ENCODE assay signal across 15 cellular contexts in the genomic region with DNA sequence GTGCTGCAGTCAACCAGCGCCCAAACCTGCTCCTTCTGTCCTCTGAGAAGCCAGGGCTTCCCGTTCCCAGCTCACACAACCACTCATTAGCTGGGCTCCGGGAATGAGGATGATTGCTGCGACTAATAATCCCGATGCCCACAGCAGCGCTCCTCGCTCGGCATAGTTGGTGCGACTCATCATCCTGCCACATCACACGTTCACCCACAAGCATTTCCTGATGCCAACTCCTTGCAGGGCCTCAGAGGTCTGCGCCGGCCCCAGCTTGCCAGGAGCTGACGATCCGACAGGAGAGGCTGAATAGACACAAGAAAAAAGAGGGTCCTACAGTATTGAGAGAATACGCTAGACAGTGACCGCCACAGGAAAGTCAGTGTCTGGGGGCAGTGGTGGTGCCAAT. TPM values are rescaled to one million over a fixed set of nuclear protein-coding genes. Genes with fewer than 3 reads are reported as not detected.
DNase-seq lines count a peak whose midpoint lies in the region; ATAC-seq and TF ChIP-seq lines count a peak whose summit lies in the region.
"Had no signal": no experiment of that assay in that cellular context is flagged by ENCODE, and none has a peak within 500 bp of the region (broad histone marks: within the 10 kb centered on the region; RNA-seq: fewer than 3 reads in every experiment).

No MANE protein-coding gene starts in this region.

- H3K27ac Mint-ChIP-seq in MCF 10A (ENCODE audit: low read depth, unreplicated experiment), result peak overlapping the region; percentile 97
- H3K27ac Mint-ChIP-seq: activated T-helper 2 cell treated with anti-CD3 and anti-CD28 coated beads, Interferon-gamma antibody, Interleukin-2, Interleukin-4, amounts not matched to agents 10 μg/mL and 5 μg/mL and 100 μg/mL, durations not matched to agents 14 hours and 24 hours and 36 hours had no signal

- peak overlapping the region; percentile 14 for H3K4me2 ChIP-seq in Loucy (ENCODE audit: low read depth, low read length, poor library complexity, severe bottlenecking)

- no peaks in the 10 kb centered on the region for H3K27me3 ChIP-seq in Loucy (ENCODE audit: insufficient read depth, low read length, poor library complexity, severe bottlenecking)
- H3K27me3 ChIP-seq: gastrocnemius medialis, suprapubic skin had no signal

- H3K4me1 Mint-ChIP-seq in MCF 10A (ENCODE audit: insufficient read depth, unreplicated experiment), result peaks cover 21% of the 10 kb centered on the region

- H3K79me2 ChIP-seq in Loucy (ENCODE audit: insufficient read depth, low read length), result no peaks in the 10 kb centered on the region

- H3K4me1 ChIP-seq in Loucy (ENCODE audit: insufficient read depth, low read length, poor library complexity, severe bottlenecking), result no peaks in the 10 kb centered on the region
- H3K4me1 ChIP-seq: gastrocnemius medialis, suprapubic skin had no signal

- no peak overlapping the region for H2AFZ ChIP-seq in Loucy (ENCODE audit: low read length)

- POLR2A ChIA-PET in MCF 10A (lab: Yijun Ruan, JAX), result interaction anchor here (0.6 to 3.3 kb wide), 6 partner anchors 9 to 195 kb away, joined by 3 to 16 read pairs (median 3); no protein-coding TSS in a partner anchor

- no peaks in the 10 kb centered on the region for H3K9me3 ChIP-seq in Loucy (ENCODE audit: insufficient read depth, low read depth, low read length)
- H3K9me3 ChIP-seq: gastrocnemius medialis, suprapubic skin had no signal

- no peaks in the 10 kb centered on the region for H3K9me3 Mint-ChIP-seq in MCF 10A (ENCODE audit: unreplicated experiment)
- H3K9me3 Mint-ChIP-seq: activated T-helper 2 cell treated with anti-CD3 and anti-CD28 coated beads, Interferon-gamma antibody, Interleukin-2, Interleukin-4, amounts not matched to agents 10 μg/mL and 5 μg/mL and 100 μg/mL, durations not matched to agents 14 hours and 24 hours and 36 hours had no signal

- CTCF ChIA-PET in MCF 10A (lab: Yijun Ruan, JAX), result interaction anchor here (1.3 to 1.7 kb wide), 3 partner anchors 10 to 27 kb away, joined by 3 to 7 read pairs (median 5); no protein-coding TSS in a partner anchor

- intact Hi-C loops in MCF 10A (cut with micrococcal nuclease), result no loop called here

- H3K36me3 ChIP-seq in Loucy (ENCODE audit: insufficient read depth, low read length), result no peaks in the 10 kb centered on the region
- H3K36me3 ChIP-seq: gastrocnemius medialis, suprapubic skin had no signal

- H4K20me1 ChIP-seq in Loucy (ENCODE audit: insufficient read depth, low read length, poor library complexity, severe bottlenecking), result no peaks in the 10 kb centered on the region

- no peaks in the 10 kb centered on the region for H3K9me2 ChIP-seq in Loucy (replicated peaks; ENCODE audit: low read depth, low read length)

- H3K27me3 Mint-ChIP-seq in MCF 10A (ENCODE audit: insufficient read depth, unreplicated experiment), result no peaks in the 10 kb centered on the region

- TF ChIP-seq CTCF in Loucy (conservative IDR thresholded peaks at IDR 0.05; ENCODE audit: low read length) (no peak), MCF 10A (IDR thresholded peaks at IDR 0.05; ENCODE audit: unreplicated experiment) (no peak)

- H3K9ac ChIP-seq in Loucy (ENCODE audit: low read depth, low read length, poor library complexity, severe bottlenecking), result peak overlapping the region; percentile 28

- DNase-seq in AG20443 (ENCODE audit: low spot score) (peak; percentile 61), MCF 10A (ENCODE audit: unreplicated experiment) (peak; percentile 83), kidney glomerular epithelial cell (lab: John Stamatoyannopoulos, UW) (peak; percentile 76), NCI-H146 treated with DMSO at 0.1 percent for 48 hours (lab: John Stamatoyannopoulos, UW; ENCODE audit: unreplicated experiment) (no peak), NCI-H2107 treated with DMSO at 0.1 percent for 48 hours (lab: John Stamatoyannopoulos, UW; ENCODE audit: unreplicated experiment) (no peak)
- DNase-seq in activated CD4-positive, alpha-beta T cell treated with anti-CD3 and anti-CD28 coated beads, Interleukin-2, amount 50 U/mL, for 4 hours, result no peak
- DNase-seq: COR-L47; gastrocnemius medialis; GOT3; stimulated activated CD4-positive, alpha-beta T cell treated with anti-CD3 and anti-CD28 coated beads, Interleukin-15, amount 100 ng/mL, for 24 hours; T-helper 2 cell had no signal

- H3K36me3 Mint-ChIP-seq in MCF 10A (ENCODE audit: insufficient read depth, unreplicated experiment), result peaks cover 5% of the 10 kb centered on the region

- peak overlapping the region; percentile 79 for H3K4me3 Mint-ChIP-seq in MCF 10A (ENCODE audit: unreplicated experiment)

- H3K4me3 ChIP-seq in Loucy (ENCODE audit: low read length, poor library complexity, severe bottlenecking), result peak overlapping the region; percentile 29
- H3K4me3 ChIP-seq: gastrocnemius medialis, suprapubic skin had no signal

- no peaks in the 10 kb centered on the region for H3F3A ChIP-seq in Loucy (ENCODE audit: low read depth)

- BruUV-seq in MCF 10A (replicated peaks; lab: Mats Ljungman, UMichigan), result no TSS peak

- ATAC-seq in GM18870 (IDR thresholded peaks at IDR 0.05; ENCODE audit: unreplicated experiment), result no peak
- ATAC-seq: gastrocnemius medialis had no signal

RNA-seq across cellular contexts. Expression of gene CSNK1E, which starts 10.6 kb away (rescaled TPM):
- 354 and 425 TPM in 2 replicates for total RNA-seq in MCF 10A (2022)

RNA-seq across cellular contexts. Expression of gene TMEM184B, which starts 55.0 kb away (rescaled TPM):
- 58.7 and 69.1 TPM in 2 replicates for total RNA-seq in MCF 10A (2022)

Comparison
In these comparisons a context has a peak if more than half of its experiments do, and no peak if none do; other contexts are left out.
1. DNase-seq: peak in AG20443 (single experiment), MCF 10A (single experiment) and kidney glomerular epithelial cell (single experiment); none in activated CD4-positive, alpha-beta T cell treated with anti-CD3 and anti-CD28 coated beads, Interleukin-2, amount 50 U/mL, for 4 hours (0 of 2), NCI-H146 treated with DMSO at 0.1 percent for 48 hours (single experiment) and NCI-H2107 treated with DMSO at 0.1 percent for 48 hours (single experiment).